14 cellular contexts compared by ENCODE assay signal in genomic region chr16:63625141-63625540, GRCh38.
DNase-seq lines count a peak whose midpoint lies in the region; ATAC-seq and TF ChIP-seq lines count a peak whose summit lies in the region.
"Had no signal": no experiment of that assay in that cellular context is flagged by ENCODE, and none has a peak within 500 bp of the region (broad histone marks: within the 10 kb centered on the region; RNA-seq: fewer than 3 reads in every experiment).

No MANE protein-coding gene starts in this region.

- H3K36me3 ChIP-seq in BLaER1 = no peaks in the 10 kb centered on the region

- H4K20me1 ChIP-seq in BLaER1 = no peaks in the 10 kb centered on the region

- TF ChIP-seq CTCF in fibroblast of pulmonary artery (IDR thresholded peaks at IDR 0.05; ENCODE audit: low read length, missing control alignments) (no peak), mesothelial cell of epicardium (IDR thresholded peaks at IDR 0.05; ENCODE audit: unreplicated experiment) (no peak)

- H3K9ac ChIP-seq in BLaER1 = no peak overlapping the region

- DNase-seq in NCI-H1694 (lab: John Stamatoyannopoulos, UW) = peak; percentile 16
- DNase-seq in dedifferentiated amniotic fluid mesenchymal stem cell (ENCODE audit: extremely low spot score) = peak; percentile 45
- peak; percentile 80 for DNase-seq in fibroblast of pulmonary artery (ENCODE audit: low read depth)
- no peak for DNase-seq in activated CD4-positive, CD25-positive, alpha-beta regulatory T cell (lab: John Stamatoyannopoulos, UW)
- no peak for DNase-seq in mesothelial cell of epicardium (ENCODE audit: low spot score in 2 of 2, unreplicated experiment in 2 of 2)
- DNase-seq: CD4-positive, alpha-beta memory T cell; DMS79; H7 had no signal

- peaks cover 4% of the 10 kb centered on the region for H3K27me3 Mint-ChIP-seq in mesothelial cell of epicardium (ENCODE audit: low read depth)
- H3K27me3 Mint-ChIP-seq: B cell; CD4-positive, alpha-beta memory T cell had no signal

- ATAC-seq in esophagus mucosa = no peak
- ATAC-seq: GM12878, GM23338 had no signal

- H3K4me1 Mint-ChIP-seq in mesothelial cell of epicardium = peaks cover 5% of the 10 kb centered on the region
- H3K4me1 Mint-ChIP-seq: B cell; CD4-positive, alpha-beta memory T cell had no signal

- peak overlapping the region; percentile 91; the same call in 1 of the 2 replicates for H3K4me2 ChIP-seq in BLaER1
- H3K4me2 ChIP-seq: GM23338 had no signal

- no peak overlapping the region for H3K4me3 Mint-ChIP-seq in mesothelial cell of epicardium
- H3K4me3 Mint-ChIP-seq: B cell; CD4-positive, alpha-beta memory T cell; GM23338 had no signal

- H3K36me3 Mint-ChIP-seq in mesothelial cell of epicardium = no peaks in the 10 kb centered on the region
- H3K36me3 Mint-ChIP-seq: CD4-positive, alpha-beta memory T cell had no signal

- H3K27ac Mint-ChIP-seq in mesothelial cell of epicardium = no peak overlapping the region
- H3K27ac Mint-ChIP-seq: B cell; CD4-positive, alpha-beta memory T cell; GM23338 had no signal

- H3K4me3 ChIP-seq in BLaER1 (no peak overlapping the region), fibroblast of pulmonary artery (replicated peaks; ENCODE audit: low read depth, low read length) (no peak overlapping the region)
- H3K4me3 ChIP-seq: GM12878, GM23338 had no signal

- H3K27me3 ChIP-seq in BLaER1 = no peaks in the 10 kb centered on the region

- H3K9me3 Mint-ChIP-seq in mesothelial cell of epicardium = peaks cover 4% of the 10 kb centered on the region

- no peaks in the 10 kb centered on the region for H3K9me3 ChIP-seq in BLaER1

- H3K4me1 ChIP-seq in BLaER1 = peaks cover 96% of the 10 kb centered on the region

- no peak overlapping the region for H3K27ac ChIP-seq in BLaER1
- H3K27ac ChIP-seq: C4-2B had no signal

Comparison
In these comparisons a context has a peak if more than half of its experiments do, and no peak if none do; other contexts are left out.
1. DNase-seq: peak in NCI-H1694 (single experiment), dedifferentiated amniotic fluid mesenchymal stem cell (single experiment) and fibroblast of pulmonary artery (single experiment); none in activated CD4-positive, CD25-positive, alpha-beta regulatory T cell (0 of 4) and mesothelial cell of epicardium (0 of 2).